ENCODE assay signal across 13 cellular contexts in the genomic region with DNA sequence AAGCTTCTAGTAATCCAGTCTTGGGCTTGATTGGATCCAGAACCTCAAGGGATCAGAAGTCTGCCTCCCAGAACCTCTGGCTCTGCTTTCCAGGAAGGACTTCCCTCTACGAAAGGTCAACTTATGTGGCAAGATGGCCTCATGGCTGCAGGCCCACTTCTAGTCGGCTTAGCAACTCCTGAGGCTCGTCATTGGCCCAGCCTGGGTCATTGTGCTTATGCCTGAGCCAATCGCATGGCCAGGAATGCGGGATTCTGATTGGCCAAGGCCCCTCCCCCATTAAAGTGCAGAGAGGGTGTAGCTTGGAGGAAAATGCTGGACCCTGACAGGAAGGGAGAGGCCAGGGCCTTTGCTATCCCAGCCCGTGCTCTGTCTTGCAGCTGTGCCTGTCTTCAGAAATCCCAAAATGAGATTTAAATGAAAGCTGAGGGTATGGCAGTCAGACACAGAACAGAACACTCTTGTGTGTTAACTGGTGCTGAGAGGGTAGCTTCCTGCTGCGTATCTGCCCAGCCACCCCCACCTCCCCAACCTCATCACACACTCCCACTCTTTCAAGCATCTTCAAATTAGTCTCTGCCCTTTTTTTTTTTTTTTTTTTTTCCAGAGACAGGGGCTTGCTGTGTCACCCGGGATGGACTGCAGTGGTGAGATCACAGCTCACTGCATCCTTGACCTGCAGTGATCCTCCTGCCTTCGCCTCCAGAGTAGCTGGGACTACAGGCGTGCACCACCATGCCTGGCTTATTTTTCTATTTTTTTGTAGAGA. TPM values are rescaled to one million over a fixed set of nuclear protein-coding genes. Genes with fewer than 3 reads are reported as not detected.
DNase-seq lines count a peak whose midpoint lies in the region; ATAC-seq, FAIRE-seq and TF ChIP-seq lines count a peak whose summit lies in the region.
"Had no signal": no experiment of that assay in that cellular context is flagged by ENCODE, and none has a peak within 500 bp of the region (broad histone marks: within the 10 kb centered on the region; RNA-seq: fewer than 3 reads in every experiment).

No MANE protein-coding gene starts in this region.

- BruUV-seq in GM12878 (replicated peaks; lab: Mats Ljungman, UMichigan) = no TSS peak

- H2AFZ ChIP-seq in GM12878 (ENCODE audit: control insufficient read depth, low read depth, low read length) = no peak overlapping the region

- CTCF ChIA-PET in GM12878 (lab: Yijun Ruan, JAX) = no interaction called here
- CTCF ChIA-PET in activated CD4-positive, alpha-beta memory T cell treated with anti-CD3 and anti-CD28 coated beads for 36 hours (lab: Charles Lee) = interaction anchor here (1.3 kb wide), 1 partner anchor 47 kb away, joined by 4 read pairs; no protein-coding TSS in a partner anchor

- no peak for FAIRE-seq in GM12878 (lab: Jason Lieb, UNC)
- FAIRE-seq: GM18507, pancreas had no signal

- H3K36me3 ChIP-seq in GM12878 (ENCODE audit: control insufficient read depth in 2 of 2, insufficient read depth in 2 of 2, low read length in 1 of 2) = no peaks in the 10 kb centered on the region
- no peaks in the 10 kb centered on the region for H3K36me3 ChIP-seq in iPS DF 6.9 (ENCODE audit: control insufficient read depth, insufficient read depth, low read length)
- H3K36me3 ChIP-seq: ascending aorta, pancreas had no signal

- H3K27me3 ChIP-seq in GM12878 (replicated peaks in 1 of 2; ENCODE audit: control insufficient read depth in 2 of 2, insufficient read depth in 2 of 2, low read length in 1 of 2) = no peaks in the 10 kb centered on the region
- H3K27me3 ChIP-seq in iPS DF 6.9 (ENCODE audit: control insufficient read depth, insufficient read depth, low read length) = no peaks in the 10 kb centered on the region
- H3K27me3 ChIP-seq: ascending aorta, pancreas had no signal

- peak; percentile 7 for DNase-seq in AG08395 (ENCODE audit: low spot score)
- DNase-seq in HT1080 (ENCODE audit: low read depth) = peak; percentile 14
- no peak for DNase-seq in GM12878 (ENCODE audit: low read depth, low spot score)
- peak; percentile 22 for DNase-seq in iPS DF 6.9 (ENCODE audit: low read depth, low spot score)
- DNase-seq in GM10266 (ENCODE audit: extremely low spot score) = no peak
- DNase-seq in KBM-7 = no peak
- no peak for DNase-seq in activated CD4-positive, alpha-beta memory T cell treated with anti-CD3 and anti-CD28 coated beads for 36 hours
- no peak for DNase-seq in activated naive CD4-positive, alpha-beta T cell treated with Interleukin-2 at 50 U/mL for 16 hours
- DNase-seq: activated CD4-positive, alpha-beta T cell treated with anti-CD3 and anti-CD28 coated beads for 36 hours had no signal

- no peak overlapping the region for H3K27ac Mint-ChIP-seq in activated CD4-positive, alpha-beta memory T cell treated with anti-CD3 and anti-CD28 coated beads for 36 hours
- H3K27ac Mint-ChIP-seq: activated CD4-positive, alpha-beta T cell treated with anti-CD3 and anti-CD28 coated beads for 36 hours; HFFc6 had no signal

- TF ChIP-seq POLR2A in GM12878 (IDR thresholded peaks at IDR 0.05; ENCODE audit: low read depth, low read length) = no peak

- H3K27me3 Mint-ChIP-seq in activated CD4-positive, alpha-beta memory T cell treated with anti-CD3 and anti-CD28 coated beads for 36 hours = no peaks in the 10 kb centered on the region
- H3K27me3 Mint-ChIP-seq: activated CD4-positive, alpha-beta T cell treated with anti-CD3 and anti-CD28 coated beads for 36 hours had no signal

- H3K9me3 Mint-ChIP-seq in activated CD4-positive, alpha-beta memory T cell treated with anti-CD3 and anti-CD28 coated beads for 36 hours = no peaks in the 10 kb centered on the region
- H3K9me3 Mint-ChIP-seq: HFFc6 had no signal

- H3K36me3 Mint-ChIP-seq in activated CD4-positive, alpha-beta memory T cell treated with anti-CD3 and anti-CD28 coated beads for 36 hours = peaks cover 2% of the 10 kb centered on the region

- TF ChIP-seq CTCF in GM12878 (IDR thresholded peaks at IDR 0.05 in 2 of 3, conservative IDR thresholded peaks at IDR 0.05 in 1 of 3; ENCODE audit: control insufficient read depth in 2 of 3, extremely low read depth in 1 of 3, insufficient read depth in 1 of 3, low read depth in 3 of 3, low read length in 3 of 3) = no peak
- TF ChIP-seq CTCF in GM10266 (IDR thresholded peaks at IDR 0.05; ENCODE audit: control insufficient read depth, insufficient read depth, low read depth, missing control alignments) = no peak

- H3K4me1 ChIP-seq in GM12878 (ENCODE audit: control insufficient read depth, insufficient read depth, low read length) (peaks cover 19% of the 10 kb centered on the region), iPS DF 6.9 (ENCODE audit: control insufficient read depth, insufficient read depth, low read length) (no peaks in the 10 kb centered on the region)
- H3K4me1 ChIP-seq: ascending aorta had no signal

- no peaks in the 10 kb centered on the region for H3K9me3 ChIP-seq in GM12878 (replicated peaks; ENCODE audit: control insufficient read depth, insufficient read depth, low read length)
- H3K9me3 ChIP-seq in iPS DF 6.9 (ENCODE audit: control insufficient read depth, insufficient read depth, low read length) = no peaks in the 10 kb centered on the region
- H3K9me3 ChIP-seq: ascending aorta, pancreas had no signal

- H3K79me2 ChIP-seq in GM12878 (ENCODE audit: control insufficient read depth, insufficient read depth, low read length) = no peaks in the 10 kb centered on the region; the same call in 1 of the 2 replicates

- 88% methylated on average over 9 of the region's 10 CpGs for WGBS in GM12878 (ENCODE audit: insufficient coverage, insufficient replicate concordance, low lambda C conversion rate, missing lambda C conversion rate)
- no CpG with 5 or more reads among the region's 10 CpGs for WGBS in iPS DF 6.9 (ENCODE audit: insufficient coverage, insufficient read length)

- SMC1A ChIA-PET in GM12878 (lab: Charles Lee; ENCODE audit: uncharacterized antibody, unreplicated experiment) = no interaction called here

- no peak for ATAC-seq in GM12878
- ATAC-seq: activated CD4-positive, alpha-beta T cell treated with anti-CD3 and anti-CD28 coated beads for 36 hours had no signal

- no peak overlapping the region for H3K9ac ChIP-seq in GM12878 (ENCODE audit: control insufficient read depth, insufficient read depth, low read length)

- H3K4me1 Mint-ChIP-seq in activated CD4-positive, alpha-beta memory T cell treated with anti-CD3 and anti-CD28 coated beads for 36 hours (ENCODE audit: low read depth) = peaks cover 20% of the 10 kb centered on the region

- POLR2A ChIA-PET in GM12878 (lab: Charles Lee) = interaction anchor here (0.6 kb wide), 1 partner anchor 59 kb away, joined by 5 read pairs; no protein-coding TSS in a partner anchor
- POLR2A ChIA-PET in activated CD4-positive, alpha-beta memory T cell treated with anti-CD3 and anti-CD28 coated beads for 36 hours (lab: Charles Lee) = no interaction called here

- no peak for TF ChIP-seq EP300 in GM12878 (IDR thresholded peaks at IDR 0.05; ENCODE audit: borderline replicate concordance in 1 of 2, control insufficient read depth in 1 of 2, low read depth in 2 of 2, low read length in 2 of 2)

- TF ChIP-seq RAD21 in GM12878 (IDR thresholded peaks at IDR 0.05; ENCODE audit: insufficient read depth, low read depth, low read length) = no peak

- H4K20me1 ChIP-seq in GM12878 (ENCODE audit: control insufficient read depth, insufficient read depth) = no peaks in the 10 kb centered on the region

- RAD21 ChIA-PET in GM12878 (lab: Charles Lee; ENCODE audit: unreplicated experiment) = no interaction called here

- H3K27ac ChIP-seq in GM12878 (ENCODE audit: control insufficient read depth, insufficient read depth) = no peak overlapping the region
- no peak overlapping the region for H3K27ac ChIP-seq in iPS DF 6.9 (ENCODE audit: low read length)
- H3K27ac ChIP-seq: ascending aorta, pancreas had no signal

- intact Hi-C loops in GM12878 (cut with micrococcal nuclease; ENCODE audit: unreplicated experiment) = no loop called here
- intact Hi-C loops in activated CD4-positive, alpha-beta memory T cell treated with anti-CD3 and anti-CD28 coated beads for 36 hours (cut with micrococcal nuclease) = no loop called here

- H3K4me3 ChIP-seq in GM12878 (no peak overlapping the region), iPS DF 6.9 (ENCODE audit: low read length) (no peak overlapping the region)
- H3K4me3 ChIP-seq: ascending aorta, pancreas had no signal

- H3K4me2 ChIP-seq in GM12878 (ENCODE audit: control insufficient read depth, insufficient read depth) = no peak overlapping the region

- in situ Hi-C loops in GM12878 (cut with MboI) = no loop called here
- in situ Hi-C loops in KBM-7 (cut with MboI; ENCODE audit: low pct_unique_long_range_greater_than_20kb, low sequenced_read_pairs) = no loop called here

- no peak overlapping the region for H3K4me3 Mint-ChIP-seq in activated CD4-positive, alpha-beta memory T cell treated with anti-CD3 and anti-CD28 coated beads for 36 hours
- H3K4me3 Mint-ChIP-seq: activated CD4-positive, alpha-beta T cell treated with anti-CD3 and anti-CD28 coated beads for 36 hours; HFFc6 had no signal

TF ChIP-seq in GM12878, 131 proteins besides CTCF, POLR2A, EP300 and RAD21:
- TF ChIP-seq SMAD5 (IDR thresholded peaks at IDR 0.05; ENCODE audit: low read depth) (no peak), SP1 (IDR thresholded peaks at IDR 0.05; ENCODE audit: low read depth, low read length) (peak; percentile 21), MTA3 (IDR thresholded peaks at IDR 0.05; ENCODE audit: borderline replicate concordance, low read length) (no peak)

RNA-seq across cellular contexts. Expression of gene CCNE1, which starts 5.5 kb away (rescaled TPM):
- 10.8 and 14.2 TPM in 2 replicates for total RNA-seq in HT1080 (2014; rRNA removed; shearing (Covaris generic))
- 8.1 and 9.1 TPM in 2 replicates for polyA plus RNA-seq in HT1080 (2015; cell fraction: cytosol; rRNA removed)
- polyA plus RNA-seq in HT1080 (2015; cell fraction: nucleus; rRNA removed) = 8.0 and 8.7 TPM in 2 replicates
- 4.8 and 8.6 TPM in 2 replicates for total RNA-seq in GM12878 (2013; cell fraction: nucleolus; rRNA removed)
- total RNA-seq in GM12878 (2014; rRNA removed) (42.2 and 43.7 TPM in 2 replicates), GM12878 (2014; rRNA removed; fragmentation: Illumina TruSeq; extraction: Trizol) (31.8 and 33.4 TPM in 2 replicates), GM12878 (2021) (35.7 and 41.9 TPM in 2 replicates)
- 9.7 TPM for polyA plus RNA-seq in GM12878 (2011; ENCODE audit: low read depth)
- polyA plus RNA-seq in GM12878 (2011; rRNA removed) (19.4 and 22.7 TPM in 2 replicates), GM12878 (2014; fragmentation: Illumina TruSeq; extraction: Trizol) (43.1 TPM in 2 replicates), GM12878 (2014; fragmentation: Nextera tagmentation; extraction: Ambion mirVana) (10 to 100 TPM in 1 of 2 experiments, 1 to 10 TPM in 1; 9.3 to 17.0 TPM), GM12878 (2014; rRNA removed) (44.2 and 46.0 TPM in 2 replicates), GM12878 (2016; fragmentation: Nextera tagmentation; extraction: Ambion mirVana) (10 to 100 TPM in 1 of 2 experiments, 1 to 10 TPM in 1; 6.3 to 39.7 TPM)
- polyA plus RNA-seq in GM12878 (2011; cell fraction: cytosol; rRNA removed) = 16.2 and 16.7 TPM in 2 replicates
- polyA plus RNA-seq in GM12878 (2011; cell fraction: nucleus; rRNA removed) = 29.6 and 35.5 TPM in 2 replicates
- 12.5 and 14.4 TPM in 2 replicates for polyA plus RNA-seq in GM12878 (2012)
- 9.9 and 15.7 TPM in 2 replicates for polyA minus RNA-seq in GM12878 (2011; rRNA and poly(A)+ RNA removed)
- polyA minus RNA-seq in GM12878 (2011; cell fraction: cytosol; rRNA and poly(A)+ RNA removed) = 3.9 and 9.9 TPM in 2 replicates
- polyA minus RNA-seq in GM12878 (2011; cell fraction: nucleus; rRNA and poly(A)+ RNA removed) = 9.6 and 22.5 TPM in 2 replicates
- total RNA-seq in activated CD4-positive, alpha-beta memory T cell treated with anti-CD3 and anti-CD28 coated beads for 36 hours = 10 to 100 TPM; 29.3 to 29.7 TPM
- total RNA-seq: ascending aorta had no signal

Comparison
In these comparisons a context has a peak if more than half of its experiments do, and no peak if none do; other contexts are left out.
1. DNase-seq: peak in AG08395 (single experiment), HT1080 (single experiment) and iPS DF 6.9 (single experiment); none in GM12878 (single experiment), GM10266 (single experiment), KBM-7 (single experiment), activated CD4-positive, alpha-beta memory T cell treated with anti-CD3 and anti-CD28 coated beads for 36 hours (single experiment) and activated naive CD4-positive, alpha-beta T cell treated with Interleukin-2 at 50 U/mL for 16 hours (single experiment).